ENCODE assay signal across 8 cellular contexts in the genomic region with DNA sequence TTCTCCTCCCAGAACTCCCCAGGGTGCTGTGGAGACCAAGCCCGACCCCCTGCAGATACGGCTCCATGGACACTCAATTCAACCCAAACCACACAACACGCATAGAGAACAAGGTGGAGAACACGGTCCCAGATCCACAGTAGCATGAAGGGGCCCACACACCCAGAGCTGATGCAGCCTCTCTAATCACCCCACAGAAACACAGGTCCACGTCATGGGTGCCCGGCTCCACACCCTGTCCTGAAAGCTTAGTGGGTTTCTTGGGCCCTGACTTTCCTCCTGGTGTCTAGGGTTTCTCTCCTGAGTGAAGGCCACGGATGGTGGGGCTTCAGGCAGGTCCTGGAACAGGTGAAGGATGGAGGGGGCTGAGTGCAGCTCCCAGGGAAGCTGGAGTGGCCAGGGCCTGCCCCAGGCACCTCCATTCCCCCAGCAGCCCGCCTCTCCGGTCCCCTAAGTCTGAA. TPM values are rescaled to one million over a fixed set of nuclear protein-coding genes. Genes with fewer than 3 reads are reported as not detected.
A peak's percentile ranks its signal among the peaks of the same experiment; 100 is the strongest.
DNase-seq lines count a peak whose midpoint lies in the region; ATAC-seq and TF ChIP-seq lines count a peak whose summit lies in the region.

No MANE protein-coding gene starts in this region.

- TF ChIP-seq CTCF in Loucy (conservative IDR thresholded peaks at IDR 0.05; ENCODE audit: low read length) (no peak), gastrocnemius medialis (IDR thresholded peaks at IDR 0.05 in 4 of 5, conservative IDR thresholded peaks at IDR 0.05 in 1 of 5) (no peak)

- TF ChIP-seq POLR2A in gastrocnemius medialis (IDR thresholded peaks at IDR 0.05), result no peak

- in situ Hi-C loops in gastrocnemius medialis (cut with MboI; ENCODE audit: low sequenced_read_pairs in 4 of 4), result no loop called here

- ATAC-seq in esophagus mucosa (peak; percentile 44), gastrocnemius medialis (no peak), GM18909 (IDR thresholded peaks at IDR 0.05; ENCODE audit: poor library complexity, unreplicated experiment) (no peak)

- H3K9me3 ChIP-seq in Loucy (ENCODE audit: insufficient read depth, low read depth, low read length), result no peaks in the 10 kb centered on the region
- H3K9me3 ChIP-seq in gastrocnemius medialis, result no peaks in the 10 kb centered on the region

- intact Hi-C loops in gastrocnemius medialis (cut with DNase I; ENCODE audit: low total_unique reads), result no loop called here

- H3F3A ChIP-seq in Loucy (ENCODE audit: low read depth), result peaks cover 3% of the 10 kb centered on the region; the same call in 1 of the 2 replicates

- peaks cover 8% of the 10 kb centered on the region for H3K27me3 ChIP-seq in Loucy (ENCODE audit: insufficient read depth, low read length, poor library complexity, severe bottlenecking)
- H3K27me3 ChIP-seq in gastrocnemius medialis, result no peaks in the 10 kb centered on the region

- peak overlapping the region; percentile 57 to 75 (median 64) for H3K27ac ChIP-seq in gastrocnemius medialis

- H4K20me1 ChIP-seq in Loucy (ENCODE audit: insufficient read depth, low read length, poor library complexity, severe bottlenecking), result peaks cover 45% of the 10 kb centered on the region

- H3K9ac ChIP-seq in Loucy (ENCODE audit: low read depth, low read length, poor library complexity, severe bottlenecking), result peak overlapping the region; percentile 99

- H3K4me1 ChIP-seq in Loucy (ENCODE audit: insufficient read depth, low read length, poor library complexity, severe bottlenecking) (peaks cover 56% of the 10 kb centered on the region), gastrocnemius medialis (peaks cover 10 to 21% of the 10 kb centered on the region in 2 donors)

- DNase-seq in gastrocnemius medialis (no peak), DMS 273 treated with DMSO at 0.1 percent for 48 hours (lab: John Stamatoyannopoulos, UW) (no peak), AG08396 (ENCODE audit: low spot score) (no peak), NCI-H146 (lab: John Stamatoyannopoulos, UW) (no peak)

- H3K4me3 ChIP-seq in GM08714 (ENCODE audit: low read length), result peak overlapping the region; percentile 5; the same call in 1 of the 2 replicates
- H3K4me3 ChIP-seq in Loucy (ENCODE audit: low read length, poor library complexity, severe bottlenecking), result peak overlapping the region; percentile 96
- peak overlapping the region; percentile 34 to 47 (median 44) for H3K4me3 ChIP-seq in gastrocnemius medialis

- peaks cover 54% of the 10 kb centered on the region for H3K79me2 ChIP-seq in Loucy (ENCODE audit: insufficient read depth, low read length)

- peak overlapping the region; percentile 87 for H3K4me2 ChIP-seq in Loucy (ENCODE audit: low read depth, low read length, poor library complexity, severe bottlenecking)

- H3K36me3 ChIP-seq in Loucy (ENCODE audit: insufficient read depth, low read length) (peaks cover 7% of the 10 kb centered on the region; the same call in 1 of the 2 replicates), gastrocnemius medialis (no peaks in the 10 kb centered on the region)

- no peaks in the 10 kb centered on the region for H3K9me2 ChIP-seq in Loucy (replicated peaks; ENCODE audit: low read depth, low read length)

- no peak overlapping the region for H2AFZ ChIP-seq in Loucy (ENCODE audit: low read length)

RNA-seq across cellular contexts. Expression of a gene that starts 1.5 kb away (rescaled TPM):
- total RNA-seq in esophagus mucosa (0.28 TPM), gastrocnemius medialis (not detected)

RNA-seq across cellular contexts. Expression of a gene that starts 5.1 kb away (rescaled TPM):
- total RNA-seq in esophagus mucosa (3.3 TPM), gastrocnemius medialis (under 1 TPM in 1 of 4 donors, not detected in 3; 0.46 TPM)

RNA-seq across cellular contexts. Expression of a gene that starts 10.3 kb away (rescaled TPM):
- 1.9 TPM for total RNA-seq in esophagus mucosa
- 10 to 100 TPM; 26.8 to 81.4 (median 52.9) TPM for total RNA-seq in gastrocnemius medialis

RNA-seq across cellular contexts. Expression of a gene that starts 19.3 kb away (rescaled TPM):
- total RNA-seq in esophagus mucosa, result 3.7 TPM
- 10 to 100 TPM in 3 of 4 donors, 1 to 10 TPM in 1; 6.8 to 24.1 (median 12.5) TPM for total RNA-seq in gastrocnemius medialis

RNA-seq across cellular contexts. Expression of a gene that starts 43.0 kb away (rescaled TPM):
- 38.1 TPM for total RNA-seq in esophagus mucosa
- 100 to 1,000 TPM; 111 to 148 (median 126) TPM for total RNA-seq in gastrocnemius medialis

Comparison
In these comparisons a context has a peak if more than half of its experiments do, and no peak if none do; other contexts are left out.
1. H3K4me3 ChIP-seq: peak in every context shown above with its lines; median percentile 96 in Loucy; 44 in gastrocnemius medialis; 5 in GM08714.